8 cellular contexts compared by ENCODE assay signal in genomic region chr14:34227834-34228662, GRCh38.
DNase-seq lines count a peak whose midpoint lies in the region; ATAC-seq lines count a peak whose summit lies in the region.

No MANE protein-coding gene starts in this region.

- H3K9ac ChIP-seq in mesenchymal stem cell (ENCODE audit: low read length) = peak overlapping the region; percentile 68

- no peak overlapping the region for H3K23ac ChIP-seq in mesenchymal stem cell (ENCODE audit: low read length in 2 of 2)

- no peak overlapping the region for H4K91ac ChIP-seq in mesenchymal stem cell (ENCODE audit: low read length)

- H3K27ac ChIP-seq in mesenchymal stem cell (ENCODE audit: low read length, poor library complexity, severe bottlenecking) = no peak overlapping the region

- peak overlapping the region; percentile 69 for H4K8ac ChIP-seq in mesenchymal stem cell (ENCODE audit: low read length)

- peak overlapping the region; percentile 73 for H3K4me2 ChIP-seq in mesenchymal stem cell (ENCODE audit: low read length, poor library complexity, severe bottlenecking)

- H2AK5ac ChIP-seq in mesenchymal stem cell (ENCODE audit: low read length, severe bottlenecking) = no peak overlapping the region

- peak overlapping the region in 1 of 2 experiments; percentile 52 for H3K18ac ChIP-seq in mesenchymal stem cell (ENCODE audit: low read depth in 1 of 2, low read length in 2 of 2)

- no peak overlapping the region for H2BK120ac ChIP-seq in mesenchymal stem cell (ENCODE audit: low read depth, low read length)

- H2BK5ac ChIP-seq in mesenchymal stem cell (ENCODE audit: low read depth, low read length, poor library complexity, severe bottlenecking) = no peak overlapping the region

- H3K9me3 ChIP-seq in mesenchymal stem cell (ENCODE audit: control insufficient read depth, low read length) = no peaks in the 10 kb centered on the region

- H2BK15ac ChIP-seq in mesenchymal stem cell (ENCODE audit: low read depth, poor library complexity, severe bottlenecking) = peak overlapping the region; percentile 67

- no peak overlapping the region for H3K4ac ChIP-seq in mesenchymal stem cell (ENCODE audit: low read depth in 1 of 2, low read length in 2 of 2)

- peak; percentile 91 for DNase-seq in AG20443 (ENCODE audit: low spot score)
- DNase-seq in NCI-H460 (ENCODE audit: extremely low read depth, low read depth) = peak; percentile 71
- peak; percentile 41 to 52 for DNase-seq in activated CD4-positive, alpha-beta T cell treated with anti-CD3 and anti-CD28 coated beads, Interleukin-2, amount 50 U/mL, for 4 hours
- peak; percentile 8 for DNase-seq in effector CD4-positive, alpha-beta T cell
- peak; percentile 63 for DNase-seq in mesenchymal stem cell
- peak; percentile 22 to 38 for DNase-seq in stimulated activated CD8-positive, alpha-beta memory T cell treated with anti-CD3 and anti-CD28 coated beads, Interleukin-15, amount 100 ng/mL, for 48 hours (ENCODE audit: low read depth in 2 of 2)

- ATAC-seq in GM18873 (IDR thresholded peaks at IDR 0.05; ENCODE audit: low FRiP score, unreplicated experiment) (peak; percentile 63), HG03135 (IDR thresholded peaks at IDR 0.05; ENCODE audit: unreplicated experiment) (peak; percentile 77)

- no peaks in the 10 kb centered on the region for H3K36me3 ChIP-seq in mesenchymal stem cell (ENCODE audit: control insufficient read depth in 1 of 2, insufficient read depth in 2 of 2, low read depth in 1 of 2, low read length in 2 of 2)

- H3K4me1 ChIP-seq in mesenchymal stem cell (ENCODE audit: control insufficient read depth, insufficient read depth, low read depth, low read length) = no peaks in the 10 kb centered on the region

- H3K79me1 ChIP-seq in mesenchymal stem cell (replicated peaks; ENCODE audit: low read length, poor library complexity, severe bottlenecking) = no peaks in the 10 kb centered on the region

- H3K14ac ChIP-seq in mesenchymal stem cell (ENCODE audit: low read length in 2 of 2) = no peak overlapping the region

- peak overlapping the region in 1 of 2 experiments; percentile 53 for H3K4me3 ChIP-seq in mesenchymal stem cell (ENCODE audit: insufficient read depth in 1 of 2, low read depth in 1 of 2, low read length in 2 of 2)

- H3K27me3 ChIP-seq in mesenchymal stem cell (ENCODE audit: control insufficient read depth in 1 of 2, insufficient read depth in 1 of 2, low read length in 2 of 2) = peaks cover 1 to 7% of the 10 kb centered on the region in 2 experiments

- H2AFZ ChIP-seq in mesenchymal stem cell (ENCODE audit: low read depth, low read length) = no peak overlapping the region

- 31% methylated on average over 22 of the region's 22 CpGs for WGBS in mesenchymal stem cell

- no peak overlapping the region for H2BK12ac ChIP-seq in mesenchymal stem cell (ENCODE audit: low read length in 2 of 2)

Comparison
In these comparisons a context has a peak if more than half of its experiments do, and no peak if none do; other contexts are left out.
1. DNase-seq: peak in every context shown above with its lines; median percentile 91 in AG20443; 71 in NCI-H460; 63 in mesenchymal stem cell; 46 in activated CD4-positive, alpha-beta T cell treated with anti-CD3 and anti-CD28 coated beads, Interleukin-2, amount 50 U/mL, for 4 hours; 30 in stimulated activated CD8-positive, alpha-beta memory T cell treated with anti-CD3 and anti-CD28 coated beads, Interleukin-15, amount 100 ng/mL, for 48 hours; 8 in effector CD4-positive, alpha-beta T cell.